In genomic region chr7:91112902-91113321, GRCh38 we compare ENCODE assay signal across 20 cellular contexts.
A peak's percentile ranks its signal among the peaks of the same experiment; 100 is the strongest.
DNase-seq lines count a peak whose midpoint lies in the region; ATAC-seq and TF ChIP-seq lines count a peak whose summit lies in the region.
"Had no signal": no experiment of that assay in that cellular context is flagged by ENCODE, and none has a peak within 500 bp of the region (broad histone marks: within the 10 kb centered on the region; RNA-seq: fewer than 3 reads in every experiment).

No MANE protein-coding gene starts in this region.

- no peak overlapping the region for H3K23ac ChIP-seq in mesendoderm (ENCODE audit: low read length)

- no peak overlapping the region for H4K8ac ChIP-seq in mesendoderm (ENCODE audit: low read depth, low read length)

- H2BK120ac ChIP-seq in mesendoderm (ENCODE audit: low read depth, low read length): no peak overlapping the region

- H3K36me3 ChIP-seq in osteoblast (ENCODE audit: insufficient read depth, low read length): no peaks in the 10 kb centered on the region
- H3K36me3 ChIP-seq in mesendoderm (ENCODE audit: control insufficient read depth, insufficient read depth, low read length): no peaks in the 10 kb centered on the region

- TF ChIP-seq CTCF in osteoblast (IDR thresholded peaks at IDR 0.05; ENCODE audit: extremely low read depth, low read depth, low read length): no peak

- H3K56ac ChIP-seq in mesendoderm (ENCODE audit: low read length): no peak overlapping the region

- no peak overlapping the region for H2BK5ac ChIP-seq in mesendoderm (ENCODE audit: low read length)

- H4K20me1 ChIP-seq in osteoblast (ENCODE audit: insufficient read depth, low read length): no peaks in the 10 kb centered on the region

- ATAC-seq in GM18519 (IDR thresholded peaks at IDR 0.05; ENCODE audit: low FRiP score, unreplicated experiment) (peak; percentile 45), GM21526 (IDR thresholded peaks at IDR 0.05; ENCODE audit: low FRiP score, unreplicated experiment) (no peak), HG03571 (IDR thresholded peaks at IDR 0.05; ENCODE audit: unreplicated experiment) (no peak)
- ATAC-seq: esophagus mucosa, HCT116, Right ventricle myocardium inferior, sciatic nerve, T-helper 17 cell had no signal

- H4K5ac ChIP-seq in mesendoderm (ENCODE audit: low read length): no peak overlapping the region

- H3K27ac ChIP-seq in osteoblast (ENCODE audit: low read depth, low read length) (no peak overlapping the region), mesendoderm (ENCODE audit: low read depth, low read length) (no peak overlapping the region)

- H3K27me3 ChIP-seq in osteoblast (ENCODE audit: insufficient read depth, low read length): no peaks in the 10 kb centered on the region
- H3K27me3 ChIP-seq in mesendoderm (ENCODE audit: insufficient read depth, low read length, poor library complexity): no peaks in the 10 kb centered on the region

- H2AFZ ChIP-seq in osteoblast (ENCODE audit: low read length): no peak overlapping the region

- no peak overlapping the region for H2AK5ac ChIP-seq in mesendoderm (ENCODE audit: low read length)

- DNase-seq in NCI-H2227 treated with DMSO at 0.1 percent for 48 hours (lab: John Stamatoyannopoulos, UW) (peak; percentile 60), fibroblast of gingiva (ENCODE audit: low read depth) (peak; percentile 58), osteoblast (ENCODE audit: insufficient read length, low spot score, missing footprints) (peak; percentile 52), activated T-cell treated with anti-CD3 and anti-CD28 coated beads for 4 hours (no peak), mesendoderm (no peak)
- DNase-seq: activated CD4-positive, CD25-positive, alpha-beta regulatory T cell; activated effector memory CD4-positive, alpha-beta T cell treated with anti-CD3 and anti-CD28 coated beads, Interleukin-2, amount 50 U/mL, for 16 hours; aorta; KG1; midbrain; NCI-H1105 treated with DMSO at 0.1 percent for 48 hours; NCI-H446; T-helper 17 cell had no signal

- H3K4me2 ChIP-seq in osteoblast (ENCODE audit: insufficient read depth, low read length) (peak overlapping the region; percentile 23), mesendoderm (ENCODE audit: low read length) (no peak overlapping the region)

- no peaks in the 10 kb centered on the region for H3K79me1 ChIP-seq in mesendoderm (ENCODE audit: low read length)

- H3K4me1 ChIP-seq in osteoblast (ENCODE audit: insufficient read depth, low read length) (peaks cover 6% of the 10 kb centered on the region), mesendoderm (ENCODE audit: control insufficient read depth, low read depth, low read length) (no peaks in the 10 kb centered on the region)

- no CpG with 5 or more reads among the region's 2 CpGs for WGBS in mesendoderm (ENCODE audit: extremely low coverage, insufficient coverage, low lambda C conversion rate)

- no peak overlapping the region for H3K4ac ChIP-seq in mesendoderm (ENCODE audit: low read depth, low read length)

- no peak overlapping the region for H3K9ac ChIP-seq in mesendoderm (ENCODE audit: low read length)

- H3K18ac ChIP-seq in mesendoderm (ENCODE audit: low read length): no peak overlapping the region

- H3K79me2 ChIP-seq in osteoblast (ENCODE audit: insufficient read depth, low read length) (no peaks in the 10 kb centered on the region), mesendoderm (ENCODE audit: control insufficient read depth, insufficient read depth, low read length) (no peaks in the 10 kb centered on the region)

- H3K9me3 ChIP-seq in osteoblast (ENCODE audit: low read depth, low read length): no peaks in the 10 kb centered on the region

- H3K4me3 ChIP-seq in osteoblast (ENCODE audit: insufficient read depth, low read length): no peak overlapping the region
- H3K4me3 ChIP-seq in mesendoderm (ENCODE audit: low read length): no peak overlapping the region

- no peak overlapping the region for H2BK15ac ChIP-seq in mesendoderm (replicated peaks; ENCODE audit: low read depth)

Comparison
In these comparisons a context has a peak if more than half of its experiments do, and no peak if none do; other contexts are left out.
1. DNase-seq: peak in NCI-H2227 treated with DMSO at 0.1 percent for 48 hours (single experiment), fibroblast of gingiva (single experiment) and osteoblast (single experiment); none in activated T-cell treated with anti-CD3 and anti-CD28 coated beads for 4 hours (single experiment) and mesendoderm (single experiment).